In the genomic region with DNA sequence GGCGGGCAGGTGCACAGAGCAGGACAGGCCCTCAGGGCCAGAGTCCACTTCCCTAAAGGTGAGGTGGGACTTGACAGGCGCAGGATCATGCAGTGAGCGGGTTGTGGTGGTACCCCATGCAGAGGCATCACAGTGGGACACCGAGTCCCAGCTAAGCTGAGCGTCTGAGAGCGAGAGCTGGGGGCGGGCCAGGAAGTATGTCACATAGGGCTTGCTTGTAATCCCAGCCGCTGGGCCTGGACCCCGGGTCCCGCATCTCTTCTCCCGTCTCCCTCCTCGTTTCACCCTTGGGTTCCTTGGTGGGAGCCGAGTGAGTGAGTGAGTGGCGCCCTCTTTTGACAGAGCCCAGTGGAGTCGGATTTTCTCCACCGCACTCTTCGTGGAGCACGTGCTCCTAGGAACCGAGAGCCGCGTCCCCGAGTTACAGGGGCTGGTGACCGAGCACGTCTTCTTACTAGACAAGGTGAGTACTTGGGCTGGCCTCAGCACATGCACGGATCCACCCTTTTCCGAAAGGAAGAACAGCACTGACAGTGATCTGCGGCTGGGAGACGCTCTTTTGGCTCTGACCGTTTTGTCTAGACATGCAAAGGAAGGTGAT, we compare ENCODE assay signal across 8 cellular contexts. TPM values are rescaled to one million over a fixed set of nuclear protein-coding genes. Genes with fewer than 3 reads are reported as not detected.
DNase-seq lines count a peak whose midpoint lies in the region; ATAC-seq, FAIRE-seq and TF ChIP-seq lines count a peak whose summit lies in the region.

No MANE protein-coding gene starts in this region.

- no peaks in the 10 kb centered on the region for H3K79me1 ChIP-seq in H1 (ENCODE audit: low read depth, low read length)

- no peak overlapping the region for H3K56ac ChIP-seq in H1 (replicated peaks; ENCODE audit: insufficient read length, low read depth, low read length)

- POLR2A ChIA-PET in H1 (lab: Charles Lee; ENCODE audit: partially characterized antibody), result no interaction called here

- TF ChIP-seq POLR2A in H1 (IDR thresholded peaks at IDR 0.05; ENCODE audit: control extremely low read depth in 1 of 2, low read depth in 2 of 2, low read length in 2 of 2), result no peak

- CTCF ChIA-PET in H1 (lab: Charles Lee; ENCODE audit: partially characterized antibody), result interaction anchor here (1.0 to 6.3 kb wide), 5 partner anchors 11 to 220 kb away, joined by 3 to 53 read pairs (median 9); no protein-coding TSS in a partner anchor

- no peaks in the 10 kb centered on the region for H3K23me2 ChIP-seq in H1 (ENCODE audit: low read depth, low read length)

- no peak for FAIRE-seq in H1 (lab: Jason Lieb, UNC)

- peaks cover 14 to 63% (median 45%) of the 10 kb centered on the region in 4 experiments; a peak in 7 of 8 replicates for H3K36me3 ChIP-seq in H1 (ENCODE audit: control insufficient read depth in 2 of 4, insufficient read depth in 4 of 4, low read length in 3 of 4)

- 89% methylated on average over 29 of the region's 29 CpGs; no CpG with 5 or more reads in 1 of the 2 experiments for WGBS in H1 (ENCODE audit: extremely low coverage in 1 of 2, insufficient coverage in 1 of 2, insufficient read length in 1 of 2, insufficient replicate concordance in 2 of 2, low coverage in 1 of 2, low lambda C conversion rate in 2 of 2, missing lambda C conversion rate in 1 of 2), 2 experiments

- H4K20me1 ChIP-seq in H1 (replicated peaks in 1 of 2; ENCODE audit: control insufficient read depth in 1 of 2, insufficient read depth in 2 of 2, low read length in 2 of 2), result peaks cover 7 to 8% of the 10 kb centered on the region in 2 experiments

- H3K14ac ChIP-seq in H1 (ENCODE audit: insufficient read length), result no peak overlapping the region

- no peak overlapping the region for H4K5ac ChIP-seq in H1 (ENCODE audit: insufficient read length, low read depth, low read length)

- H3K9ac ChIP-seq in H1 (replicated peaks in 1 of 4; ENCODE audit: extremely low read depth in 1 of 4, low read depth in 3 of 4, low read length in 3 of 4), result no peak overlapping the region

- no peak overlapping the region for H3K4me2 ChIP-seq in H1 (ENCODE audit: insufficient read depth in 1 of 2, low read depth in 2 of 2, low read length in 2 of 2)

- H2BK12ac ChIP-seq in H1 (ENCODE audit: low read depth, low read length), result no peak overlapping the region

- no peak overlapping the region for H2BK15ac ChIP-seq in H1 (ENCODE audit: low read length)

- no peaks in the 10 kb centered on the region for H3K4me1 ChIP-seq in H1 (replicated peaks in 1 of 4; ENCODE audit: control insufficient read depth in 3 of 4, insufficient read depth in 4 of 4, low read length in 3 of 4)

- no peak overlapping the region for H3K4ac ChIP-seq in H1 (replicated peaks; ENCODE audit: insufficient read length, low read depth, low read length)

- TF ChIP-seq CTCF in H1 (IDR thresholded peaks at IDR 0.05; ENCODE audit: control extremely low read depth in 1 of 3, insufficient read depth in 1 of 3, low read depth in 1 of 3, low read length in 3 of 3), result peak; percentile 59 to 69 (median 63)

- no peak overlapping the region for H4K91ac ChIP-seq in H1 (replicated peaks; ENCODE audit: insufficient read length, low read length)

- no peak overlapping the region; the same call in 1 of the 2 replicates for H2BK5ac ChIP-seq in H1 (ENCODE audit: low read depth, low read length)

- no peak overlapping the region for H2AK5ac ChIP-seq in H1 (ENCODE audit: low read depth, low read length)

- H3K79me2 ChIP-seq in H1 (ENCODE audit: control insufficient read depth in 1 of 2, insufficient read depth in 2 of 2, low read length in 2 of 2), result no peaks in the 10 kb centered on the region

- H2AFZ ChIP-seq in H1 (ENCODE audit: low read length), result no peak overlapping the region

- no peak overlapping the region for H3K23ac ChIP-seq in H1 (ENCODE audit: insufficient read length)

- H2BK120ac ChIP-seq in H1 (replicated peaks; ENCODE audit: low read depth, low read length), result no peak overlapping the region

- H3K9me3 ChIP-seq in H1 (ENCODE audit: insufficient read depth in 2 of 2, low read depth in 1 of 2, low read length in 1 of 2), result no peaks in the 10 kb centered on the region

- DNase-seq in NCI-H2171 treated with DMSO at 0.1 percent for 48 hours (lab: John Stamatoyannopoulos, UW) (peak; percentile 21), NCI-H2171 (lab: John Stamatoyannopoulos, UW) (no peak), NCI-H460 (ENCODE audit: extremely low read depth, low read depth) (peak; percentile 16), H1 (ENCODE audit: low read depth in 1 of 2, low spot score in 2 of 2) (peak in 1 of 2 experiments; percentile 76), pons (ENCODE audit: low spot score) (peak; percentile 8), COR-L47 (lab: John Stamatoyannopoulos, UW) (no peak)

- no peaks in the 10 kb centered on the region for H3K27me3 ChIP-seq in H1 (replicated peaks in 1 of 4; ENCODE audit: control insufficient read depth in 3 of 4, extremely low read depth in 1 of 4, insufficient read depth in 3 of 4, low read length in 3 of 4)

- peak; percentile 56 to 70 for TF ChIP-seq RAD21 in H1 (IDR thresholded peaks at IDR 0.05 in 1 of 2, conservative IDR thresholded peaks at IDR 0.05 in 1 of 2; ENCODE audit: low read depth in 2 of 2, low read length in 2 of 2)

- H2BK20ac ChIP-seq in H1 (ENCODE audit: low read length), result no peak overlapping the region

- H4K8ac ChIP-seq in H1 (ENCODE audit: extremely low read depth, insufficient read depth, low read length), result no peak overlapping the region

- H3K27ac ChIP-seq in H1 (ENCODE audit: low read depth, low read length), result no peak overlapping the region

- no peak overlapping the region for H3K4me3 ChIP-seq in H1 (ENCODE audit: extremely low read depth in 1 of 4, insufficient read depth in 2 of 4, low read depth in 3 of 4, low read length in 4 of 4)

- ATAC-seq in HG03135 (IDR thresholded peaks at IDR 0.05; ENCODE audit: unreplicated experiment) (no peak), GM19324 (IDR thresholded peaks at IDR 0.05; ENCODE audit: low FRiP score, unreplicated experiment) (no peak)

- H3K18ac ChIP-seq in H1 (ENCODE audit: extremely low read depth, low read length), result no peak overlapping the region

- TF ChIP-seq EP300 in H1 (IDR thresholded peaks at IDR 0.05; ENCODE audit: borderline replicate concordance in 1 of 2, low read depth in 2 of 2, low read length in 2 of 2), result no peak

TF ChIP-seq in H1, 55 proteins besides CTCF, POLR2A, EP300 and RAD21:
- TF ChIP-seq MAX (IDR thresholded peaks at IDR 0.05), result no peak

RNA-seq across cellular contexts. Expression of gene ENDOV, which starts 50.8 kb away (rescaled TPM):
- 21.1 and 25.3 TPM in 2 replicates for total RNA-seq in NCI-H460 (2014; rRNA removed; shearing (Covaris generic))
- 40.4 and 40.5 TPM in 2 replicates for polyA plus RNA-seq in NCI-H460 (2014; cell fraction: nucleus; rRNA removed)
- total RNA-seq in H1 (2021; fragmentation: NEBNext Ultra II Directional; extraction: Animal tissue kit (Norgen Biotek cat#: 25700)), result 10.5 and 10.6 TPM in 2 replicates
- polyA plus RNA-seq in H1 (2011; rRNA removed), result 13.3 and 19.4 TPM in 2 replicates
- polyA plus RNA-seq in H1 (2011; cell fraction: cytosol; rRNA removed), result 17.2 TPM
- polyA plus RNA-seq in H1 (2011; cell fraction: nucleus; rRNA removed), result 39.0 TPM
- polyA plus RNA-seq in H1 (2012, experiment 1 of 2), result 12.9 to 17.5 TPM (median 15.4 TPM) in 4 replicates
- 12.5 TPM for polyA plus RNA-seq in H1 (2012, experiment 2 of 2)
- polyA plus RNA-seq in H1 (2013, experiment 1 of 2), result 10.3 TPM
- polyA plus RNA-seq in H1 (2013, experiment 2 of 2), result 8.8 TPM
- 9.3 and 10.1 TPM in 2 replicates for polyA minus RNA-seq in H1 (2011; rRNA and poly(A)+ RNA removed)
- polyA minus RNA-seq in H1 (2011; cell fraction: cytosol; rRNA and poly(A)+ RNA removed), result 9.8 TPM
- 13.9 TPM for polyA minus RNA-seq in H1 (2011; cell fraction: nucleus; rRNA and poly(A)+ RNA removed)

Comparison
In these comparisons a context has a peak if more than half of its experiments do, and no peak if none do; other contexts are left out.
1. DNase-seq: peak in NCI-H2171 treated with DMSO at 0.1 percent for 48 hours (single experiment), NCI-H460 (single experiment) and pons (single experiment); none in NCI-H2171 (single experiment) and COR-L47 (single experiment).